In genomic region chr5:177475563-177476427, GRCh38 we compare ENCODE assay signal across 14 cellular contexts. TPM values are rescaled to one million over a fixed set of nuclear protein-coding genes. Genes with fewer than 3 reads are reported as not detected.
DNase-seq lines count a peak whose midpoint lies in the region; ATAC-seq and TF ChIP-seq lines count a peak whose summit lies in the region.
"Had no signal": no experiment of that assay in that cellular context is flagged by ENCODE, and none has a peak within 500 bp of the region (broad histone marks: within the 10 kb centered on the region; RNA-seq: fewer than 3 reads in every experiment).

No MANE protein-coding gene starts in this region.

- DNase-seq in CD4-positive, alpha-beta T cell = no peak
- DNase-seq in central memory CD8-positive, alpha-beta T cell (ENCODE audit: low spot score in 2 of 2) = no peak
- peak; percentile 64 for DNase-seq in putamen (ENCODE audit: low spot score)
- DNase-seq in NCI-H1092 (lab: John Stamatoyannopoulos, UW) = no peak
- no peak for DNase-seq in GM13977 (ENCODE audit: low spot score)
- no peak for DNase-seq in COLO668 (lab: John Stamatoyannopoulos, UW; ENCODE audit: unreplicated experiment)
- no peak for DNase-seq in NAMALWA (ENCODE audit: low spot score)
- DNase-seq: activated CD8-positive, alpha-beta memory T cell treated with anti-CD3 and anti-CD28 coated beads, Interleukin-2, amount 50 U/mL, for 4 hours; amniotic stem cell; NCI-H2029; psoas muscle; Right ventricle myocardium superior; stimulated activated CD4-positive, alpha-beta T cell treated with anti-CD3 and anti-CD28 coated beads, Interleukin-2, amount 100 ng/mL, for 24 hours had no signal

- H3K4me3 Mint-ChIP-seq in CD4-positive, alpha-beta T cell = peak overlapping the region; percentile 74
- peak overlapping the region; percentile 89 for H3K4me3 Mint-ChIP-seq in central memory CD8-positive, alpha-beta T cell

- no peaks in the 10 kb centered on the region for H3K9me3 Mint-ChIP-seq in CD4-positive, alpha-beta T cell
- no peaks in the 10 kb centered on the region for H3K9me3 Mint-ChIP-seq in central memory CD8-positive, alpha-beta T cell

- ATAC-seq in CD4-positive, alpha-beta T cell (ENCODE audit: poor library complexity) = no peak
- no peak for ATAC-seq in central memory CD8-positive, alpha-beta T cell (replicated peaks; ENCODE audit: extremely low read depth, poor library complexity, severe bottlenecking)
- ATAC-seq: psoas muscle had no signal

- no peaks in the 10 kb centered on the region for H3K36me3 Mint-ChIP-seq in CD4-positive, alpha-beta T cell (ENCODE audit: low read depth)
- H3K36me3 Mint-ChIP-seq in central memory CD8-positive, alpha-beta T cell (ENCODE audit: insufficient read depth) = peaks cover 11% of the 10 kb centered on the region

- H3K27me3 ChIP-seq in CD4-positive, alpha-beta T cell (ENCODE audit: control insufficient read depth, insufficient read depth, low read length) = no peaks in the 10 kb centered on the region
- no peaks in the 10 kb centered on the region for H3K27me3 ChIP-seq in HUES6 (ENCODE audit: control insufficient read depth, insufficient read depth, low read length)

- peaks cover 36% of the 10 kb centered on the region for H3K4me1 Mint-ChIP-seq in CD4-positive, alpha-beta T cell (ENCODE audit: low read depth)
- H3K4me1 Mint-ChIP-seq in central memory CD8-positive, alpha-beta T cell = peaks cover 57% of the 10 kb centered on the region

- H3K4me1 ChIP-seq in HUES6 (ENCODE audit: control insufficient read depth, insufficient read depth, low read length) = peaks cover 46% of the 10 kb centered on the region

- H3K27ac ChIP-seq in CD4-positive, alpha-beta T cell (ENCODE audit: low read depth, low read length) = no peak overlapping the region
- no peak overlapping the region for H3K27ac ChIP-seq in HUES6 (ENCODE audit: low read depth, low read length)
- H3K27ac ChIP-seq: psoas muscle had no signal

- in situ Hi-C loops in GM13977 (cut with MboI; ENCODE audit: low pct_unique_long_range_greater_than_20kb, low sequenced_read_pairs, unreplicated experiment) = no loop called here

- POLR2A ChIA-PET in CD4-positive, alpha-beta T cell (lab: Charles Lee) = interaction anchor here (1.3 kb wide), 1 partner anchor 85 kb away, joined by 3 read pairs; no protein-coding TSS in a partner anchor

- H3K36me3 ChIP-seq in HUES6 (ENCODE audit: control insufficient read depth, insufficient read depth, low read length) = peaks cover 20% of the 10 kb centered on the region

- peak overlapping the region; percentile 4 for H3K27ac Mint-ChIP-seq in CD4-positive, alpha-beta T cell
- peak overlapping the region; percentile 63 for H3K27ac Mint-ChIP-seq in central memory CD8-positive, alpha-beta T cell (ENCODE audit: low read depth)

- H3K4me3 ChIP-seq in HUES6 (ENCODE audit: low read depth, low read length) = no peak overlapping the region
- H3K4me3 ChIP-seq: psoas muscle had no signal

- TF ChIP-seq CTCF in CD4-positive, alpha-beta T cell (IDR thresholded peaks at IDR 0.05) = no peak
- no peak for TF ChIP-seq CTCF in GM13977 (IDR thresholded peaks at IDR 0.05; ENCODE audit: extremely low read depth, insufficient read depth, missing control alignments)

- H3K9ac ChIP-seq in HUES6 (ENCODE audit: low read length) = peak overlapping the region; percentile 1

- no peaks in the 10 kb centered on the region for H3K9me3 ChIP-seq in CD4-positive, alpha-beta T cell (ENCODE audit: control insufficient read depth, low read length)
- H3K9me3 ChIP-seq in HUES6 (ENCODE audit: control insufficient read depth, insufficient read depth, low read depth, low read length) = no peaks in the 10 kb centered on the region
- H3K9me3 ChIP-seq: psoas muscle had no signal

- H3K27me3 Mint-ChIP-seq in CD4-positive, alpha-beta T cell = peaks cover 6% of the 10 kb centered on the region
- peaks cover 9% of the 10 kb centered on the region for H3K27me3 Mint-ChIP-seq in central memory CD8-positive, alpha-beta T cell

- CTCF ChIA-PET in CD4-positive, alpha-beta T cell (lab: Charles Lee) = interaction anchor here (0.7 kb wide), 1 partner anchor 20 kb away, joined by 3 read pairs; no protein-coding TSS in a partner anchor

- intact Hi-C loops in CD4-positive, alpha-beta T cell (cut with DNase I, micrococcal nuclease) = loop anchor here in 1 of 2 experiments (2.0 kb wide), 1 partner anchor 21 kb away; the partner anchor contains the start of gene PDLIM7

RNA-seq across cellular contexts. Expression of gene DBN1, which starts 2.4 kb away (rescaled TPM):
- 1 to 10 TPM; 1.8 to 2.5 TPM for total RNA-seq in CD4-positive, alpha-beta T cell

RNA-seq across cellular contexts. Expression of gene PDLIM7, which starts 21.6 kb away (rescaled TPM):
- 1 to 10 TPM; 5.2 to 6.0 TPM for total RNA-seq in CD4-positive, alpha-beta T cell

RNA-seq across cellular contexts. Expression of gene PRR7, which starts 29.2 kb away (rescaled TPM):
- 10 to 100 TPM; 23.3 to 23.5 TPM for total RNA-seq in CD4-positive, alpha-beta T cell

RNA-seq across cellular contexts. Expression of gene DOK3, which starts 33.8 kb away (rescaled TPM):
- 1 to 10 TPM; 1.3 to 1.4 TPM for total RNA-seq in CD4-positive, alpha-beta T cell

RNA-seq across cellular contexts. Expression of gene DDX41, which starts 41.0 kb away (rescaled TPM):
- total RNA-seq in CD4-positive, alpha-beta T cell = 10 to 100 TPM; 49.6 to 49.7 TPM
